Comparison of ENCODE assay signal across 9 cellular contexts in genomic region chr14:71355324-71356201, GRCh38. TPM values are rescaled to one million over a fixed set of nuclear protein-coding genes. Genes with fewer than 3 reads are reported as not detected.
DNase-seq lines count a peak whose midpoint lies in the region; ATAC-seq and TF ChIP-seq lines count a peak whose summit lies in the region.
"Had no signal": no experiment of that assay in that cellular context is flagged by ENCODE, and none has a peak within 500 bp of the region (broad histone marks: within the 10 kb centered on the region; RNA-seq: fewer than 3 reads in every experiment).

No MANE protein-coding gene starts in this region.

- 74 to 86% methylated on average over 3 to 4 of the region's 5 CpGs for WGBS in mesodermal cell (ENCODE audit: insufficient coverage in 2 of 2), 2 experiments

- ATAC-seq in HG02938 (IDR thresholded peaks at IDR 0.05; ENCODE audit: unreplicated experiment) = no peak
- ATAC-seq: activated CD8-positive, alpha-beta memory T cell treated with anti-CD3 and anti-CD28 coated beads, Interleukin-2, amount 10 ng/mL, durations not matched to agents 7 days and 5 days had no signal

- peaks cover 16% of the 10 kb centered on the region for H3K4me1 ChIP-seq in HEK293 (ENCODE audit: control insufficient read depth, insufficient read depth, low read length)
- H3K4me1 ChIP-seq in mesodermal cell (ENCODE audit: control insufficient read depth, insufficient read depth, low read length, poor library complexity, severe bottlenecking) = peaks cover 15% of the 10 kb centered on the region
- H3K4me1 ChIP-seq in SJCRH30 = no peaks in the 10 kb centered on the region

- CTCF ChIA-PET in HEK293 (lab: Yijun Ruan, JAX) = no interaction called here

- H3K9me3 ChIP-seq in HEK293 (ENCODE audit: control insufficient read depth, insufficient read depth, low read depth, low read length) = no peaks in the 10 kb centered on the region
- no peaks in the 10 kb centered on the region for H3K9me3 ChIP-seq in mesodermal cell (ENCODE audit: control insufficient read depth, low read length)
- H3K9me3 ChIP-seq in SJCRH30 (replicated peaks) = no peaks in the 10 kb centered on the region

- peak; percentile 67 for DNase-seq in AG08395 (ENCODE audit: low spot score)
- DNase-seq in cardiac fibroblast (ENCODE audit: low read depth in 2 of 2) = peak; percentile 67 to 85
- DNase-seq in activated CD4-positive, alpha-beta T cell treated with anti-CD3 and anti-CD28 coated beads, Interleukin-2, amount 50 U/mL, for 1 hour = no peak
- DNase-seq in hepatic stellate cell (ENCODE audit: low spot score) = no peak
- no peak for DNase-seq in SJCRH30
- DNase-seq: activated CD8-positive, alpha-beta memory T cell treated with anti-CD3 and anti-CD28 coated beads, Interleukin-2, amount 10 ng/mL, durations not matched to agents 7 days and 5 days had no signal

- no peaks in the 10 kb centered on the region for H3K27me3 ChIP-seq in SJCRH30

- H3K4me3 ChIP-seq in HEK293 (ENCODE audit: low read depth, low read length) (no peak overlapping the region), cardiac fibroblast (replicated peaks in 1 of 2; ENCODE audit: low read depth in 2 of 2, low read length in 2 of 2) (no peak overlapping the region), mesodermal cell (ENCODE audit: extremely low read depth, insufficient read depth, low read length, poor library complexity, severe bottlenecking) (no peak overlapping the region), SJCRH30 (no peak overlapping the region)

- no peak for TF ChIP-seq CTCF in HEK293 (tag by site-specific recombination; IDR thresholded peaks at IDR 0.05)
- TF ChIP-seq CTCF in cardiac fibroblast (IDR thresholded peaks at IDR 0.05; ENCODE audit: low read depth, low read length) = no peak

- H3K36me3 ChIP-seq in HEK293 (ENCODE audit: control insufficient read depth in 2 of 2, insufficient read depth in 1 of 2, low read length in 2 of 2) (no peaks in the 10 kb centered on the region), mesodermal cell (ENCODE audit: control insufficient read depth, insufficient read depth, low read length) (peaks cover 5% of the 10 kb centered on the region), SJCRH30 (no peaks in the 10 kb centered on the region)

- POLR2A ChIA-PET in HEK293 (lab: Yijun Ruan, JAX) = interaction anchor here (2.3 kb wide), 1 partner anchor 34 kb away, joined by 9 read pairs; the partner anchor contains the start of gene SIPA1L1

- peak overlapping the region; percentile 6; the same call in 1 of the 2 replicates for H3K27ac ChIP-seq in HEK293 (ENCODE audit: extremely low read depth, low read depth, low read length)
- H3K27ac ChIP-seq in mesodermal cell (ENCODE audit: low read depth, low read length, severe bottlenecking) = peak overlapping the region; percentile 8
- H3K27ac ChIP-seq in SJCRH30 = no peak overlapping the region

TF ChIP-seq in HEK293, 187 proteins besides CTCF, POLR2A, EP300 and RAD21:
- TF ChIP-seq, protein P1, sequence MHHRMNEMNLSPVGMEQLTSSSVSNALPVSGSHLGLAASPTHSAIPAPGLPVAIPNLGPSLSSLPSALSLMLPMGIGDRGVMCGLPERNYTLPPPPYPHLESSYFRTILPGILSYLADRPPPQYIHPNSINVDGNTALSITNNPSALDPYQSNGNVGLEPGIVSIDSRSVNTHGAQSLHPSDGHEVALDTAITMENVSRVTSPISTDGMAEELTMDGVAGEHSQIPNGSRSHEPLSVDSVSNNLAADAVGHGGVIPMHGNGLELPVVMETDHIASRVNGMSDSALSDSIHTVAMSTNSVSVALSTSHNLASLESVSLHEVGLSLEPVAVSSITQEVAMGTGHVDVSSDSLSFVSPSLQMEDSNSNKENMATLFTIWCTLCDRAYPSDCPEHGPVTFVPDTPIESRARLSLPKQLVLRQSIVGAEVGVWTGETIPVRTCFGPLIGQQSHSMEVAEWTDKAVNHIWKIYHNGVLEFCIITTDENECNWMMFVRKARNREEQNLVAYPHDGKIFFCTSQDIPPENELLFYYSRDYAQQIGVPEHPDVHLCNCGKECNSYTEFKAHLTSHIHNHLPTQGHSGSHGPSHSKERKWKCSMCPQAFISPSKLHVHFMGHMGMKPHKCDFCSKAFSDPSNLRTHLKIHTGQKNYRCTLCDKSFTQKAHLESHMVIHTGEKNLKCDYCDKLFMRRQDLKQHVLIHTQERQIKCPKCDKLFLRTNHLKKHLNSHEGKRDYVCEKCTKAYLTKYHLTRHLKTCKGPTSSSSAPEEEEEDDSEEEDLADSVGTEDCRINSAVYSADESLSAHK (tag by site-specific recombination; IDR thresholded peaks at IDR 0.05) = 0 out of 2 replicates have a peak, but pooled peaks have one; percentile 11
- TF ChIP-seq, protein P2, sequence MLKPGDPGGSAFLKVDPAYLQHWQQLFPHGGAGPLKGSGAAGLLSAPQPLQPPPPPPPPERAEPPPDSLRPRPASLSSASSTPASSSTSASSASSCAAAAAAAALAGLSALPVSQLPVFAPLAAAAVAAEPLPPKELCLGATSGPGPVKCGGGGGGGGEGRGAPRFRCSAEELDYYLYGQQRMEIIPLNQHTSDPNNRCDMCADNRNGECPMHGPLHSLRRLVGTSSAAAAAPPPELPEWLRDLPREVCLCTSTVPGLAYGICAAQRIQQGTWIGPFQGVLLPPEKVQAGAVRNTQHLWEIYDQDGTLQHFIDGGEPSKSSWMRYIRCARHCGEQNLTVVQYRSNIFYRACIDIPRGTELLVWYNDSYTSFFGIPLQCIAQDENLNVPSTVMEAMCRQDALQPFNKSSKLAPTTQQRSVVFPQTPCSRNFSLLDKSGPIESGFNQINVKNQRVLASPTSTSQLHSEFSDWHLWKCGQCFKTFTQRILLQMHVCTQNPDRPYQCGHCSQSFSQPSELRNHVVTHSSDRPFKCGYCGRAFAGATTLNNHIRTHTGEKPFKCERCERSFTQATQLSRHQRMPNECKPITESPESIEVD (tag by site-specific recombination; IDR thresholded peaks at IDR 0.05) = peak; percentile 93
- TF ChIP-seq ZNF555 (tag by site-specific recombination; conservative IDR thresholded peaks at IDR 0.05) = no peak
- 0 out of 2 replicates have a peak, but pooled peaks have one; percentile 17 for TF ChIP-seq HOXD13 (CRISPR knock-in tag; IDR thresholded peaks at IDR 0.05; ENCODE audit: borderline replicate concordance)
- TF ChIP-seq, protein P3, sequence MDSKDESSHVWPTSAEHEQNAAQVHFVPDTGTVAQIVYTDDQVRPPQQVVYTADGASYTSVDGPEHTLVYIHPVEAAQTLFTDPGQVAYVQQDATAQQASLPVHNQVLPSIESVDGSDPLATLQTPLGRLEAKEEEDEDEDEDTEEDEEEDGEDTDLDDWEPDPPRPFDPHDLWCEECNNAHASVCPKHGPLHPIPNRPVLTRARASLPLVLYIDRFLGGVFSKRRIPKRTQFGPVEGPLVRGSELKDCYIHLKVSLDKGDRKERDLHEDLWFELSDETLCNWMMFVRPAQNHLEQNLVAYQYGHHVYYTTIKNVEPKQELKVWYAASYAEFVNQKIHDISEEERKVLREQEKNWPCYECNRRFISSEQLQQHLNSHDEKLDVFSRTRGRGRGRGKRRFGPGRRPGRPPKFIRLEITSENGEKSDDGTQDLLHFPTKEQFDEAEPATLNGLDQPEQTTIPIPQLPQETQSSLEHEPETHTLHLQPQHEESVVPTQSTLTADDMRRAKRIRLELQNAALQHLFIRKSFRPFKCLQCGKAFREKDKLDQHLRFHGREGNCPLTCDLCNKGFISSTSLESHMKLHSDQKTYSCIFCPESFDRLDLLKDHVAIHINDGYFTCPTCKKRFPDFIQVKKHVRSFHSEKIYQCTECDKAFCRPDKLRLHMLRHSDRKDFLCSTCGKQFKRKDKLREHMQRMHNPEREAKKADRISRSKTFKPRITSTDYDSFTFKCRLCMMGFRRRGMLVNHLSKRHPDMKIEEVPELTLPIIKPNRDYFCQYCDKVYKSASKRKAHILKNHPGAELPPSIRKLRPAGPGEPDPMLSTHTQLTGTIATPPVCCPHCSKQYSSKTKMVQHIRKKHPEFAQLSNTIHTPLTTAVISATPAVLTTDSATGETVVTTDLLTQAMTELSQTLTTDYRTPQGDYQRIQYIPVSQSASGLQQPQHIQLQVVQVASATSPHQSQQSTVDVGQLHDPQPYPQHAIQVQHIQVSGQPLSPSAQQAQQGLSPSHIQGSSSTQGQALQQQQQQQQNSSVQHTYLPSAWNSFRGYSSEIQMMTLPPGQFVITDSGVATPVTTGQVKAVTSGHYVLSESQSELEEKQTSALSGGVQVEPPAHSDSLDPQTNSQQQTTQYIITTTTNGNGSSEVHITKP (tag by site-specific recombination; IDR thresholded peaks at IDR 0.05) = 0 out of 2 replicates have a peak, but pooled peaks have one; percentile 20
- TF ChIP-seq OSR2 (tag by site-specific recombination; IDR thresholded peaks at IDR 0.05) = peak; percentile 73
- no peak for TF ChIP-seq ZNF837 (tag by site-specific recombination; IDR thresholded peaks at IDR 0.05)
- TF ChIP-seq OVOL3 (tag by site-specific recombination; IDR thresholded peaks at IDR 0.05) = 0 out of 2 replicates have a peak, but pooled peaks have one; percentile 28
- TF ChIP-seq ZNF843 (tag by site-specific recombination; IDR thresholded peaks at IDR 0.05) = peak; percentile 88
- no peak for TF ChIP-seq ZNF341 (tag by site-specific recombination; IDR thresholded peaks at IDR 0.05; ENCODE audit: low read depth)
- peak; percentile 83 for TF ChIP-seq FEZF1 (tag by site-specific recombination; IDR thresholded peaks at IDR 0.05)
- no peak for TF ChIP-seq ZNF354C (tag by site-specific recombination; IDR thresholded peaks at IDR 0.05; ENCODE audit: borderline replicate concordance, low read depth)
- 0 out of 2 replicates have a peak, but pooled peaks have one; percentile 46 for TF ChIP-seq ZNF580 (tag by site-specific recombination; IDR thresholded peaks at IDR 0.05)

RNA-seq across cellular contexts. Expression of gene SIPA1L1, which starts 35.3 kb away (rescaled TPM):
- polyA plus RNA-seq in mesodermal cell (2013, experiment 1 of 2) = 32.9 TPM
- 30.1 TPM for polyA plus RNA-seq in mesodermal cell (2013, experiment 2 of 2)
- 16.2 and 17.6 TPM in 2 replicates for total RNA-seq in SJCRH30 (2014; rRNA removed; shearing (Covaris generic))

Comparison
In these comparisons a context has a peak if more than half of its experiments do, and no peak if none do; other contexts are left out.
1. DNase-seq: peak in AG08395 (single experiment) and cardiac fibroblast (2 of 2); none in activated CD4-positive, alpha-beta T cell treated with anti-CD3 and anti-CD28 coated beads, Interleukin-2, amount 50 U/mL, for 1 hour (single experiment), hepatic stellate cell (single experiment) and SJCRH30 (0 of 2).